9 cellular contexts compared by ENCODE assay signal in the genomic region with DNA sequence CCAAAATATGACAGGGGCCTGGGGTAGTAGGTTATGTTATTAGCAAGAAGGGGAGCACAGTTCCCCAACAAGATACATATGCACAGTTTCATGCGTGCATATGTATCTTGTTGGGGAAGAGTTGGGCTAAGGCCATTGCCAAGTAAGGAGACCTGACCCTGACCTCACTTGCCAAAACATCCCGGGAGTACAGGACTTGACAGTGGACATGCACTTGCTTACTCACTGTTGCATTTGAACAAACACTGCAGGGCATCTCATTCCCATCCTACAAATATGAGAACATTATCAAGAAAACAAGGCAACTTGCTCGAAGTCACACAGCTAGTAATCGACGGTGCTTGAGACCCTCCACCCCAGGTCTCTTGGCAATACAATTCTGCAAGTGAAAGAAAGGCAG. TPM values are rescaled to one million over a fixed set of nuclear protein-coding genes. Genes with fewer than 3 reads are reported as not detected.
"Had no signal": no experiment of that assay in that cellular context is flagged by ENCODE, and none has a peak within 500 bp of the region (broad histone marks: within the 10 kb centered on the region; RNA-seq: fewer than 3 reads in every experiment).

No MANE protein-coding gene starts in this region.

- H3K9ac ChIP-seq: GM23248 had no signal

- ATAC-seq: HCT116 had no signal

- H3K4me3 Mint-ChIP-seq: HFFc6 had no signal

- H3K27ac ChIP-seq: GM23248, HL-60 had no signal

- H3K36me3 ChIP-seq: HAP-1 had no signal

- H3K4me1 ChIP-seq: HAP-1 had no signal

- H3K9me3 ChIP-seq: HAP-1 had no signal

- H3K27ac Mint-ChIP-seq: HFFc6 had no signal

- H3K9me3 Mint-ChIP-seq: HFFc6 had no signal

- H3K4me3 ChIP-seq: GM23248, HAP-1 had no signal

- DNase-seq: GM23248, GOT3, H7, HFFc6, IMR-90 had no signal

- H2AFZ ChIP-seq: GM23248 had no signal

RNA-seq across cellular contexts. Expression of a gene that starts 4.8 kb away (rescaled TPM):
- total RNA-seq: GM23248, H7, HFFc6, HT1080, IMR-90 had no signal
- polyA plus RNA-seq: GM23248, IMR-90 had no signal
